ENCODE assay signal across 8 cellular contexts in genomic region chr1:35717911-35718476, GRCh38. TPM values are rescaled to one million over a fixed set of nuclear protein-coding genes. Genes with fewer than 3 reads are reported as not detected.
A peak's percentile ranks its signal among the peaks of the same experiment; 100 is the strongest.
DNase-seq lines count a peak whose midpoint lies in the region; ATAC-seq and TF ChIP-seq lines count a peak whose summit lies in the region.

No MANE protein-coding gene starts in this region.

- no peak for TF ChIP-seq POLR2A in ovary (IDR thresholded peaks at IDR 0.05)

- peaks cover 17% of the 10 kb centered on the region in 2 donors for H3K36me3 Mint-ChIP-seq in activated naive CD4-positive, alpha-beta T cell treated with anti-CD3 and anti-CD28 coated beads, Interleukin-2, amount 50 U/mL, for 72 hours

- H3K4me3 ChIP-seq in MG63 (peak overlapping the region; percentile 66), cardiac muscle cell (peak overlapping the region; percentile 36), ovary (peak overlapping the region; percentile 82)

- no peaks in the 10 kb centered on the region for H3K27me3 ChIP-seq in MG63
- peaks cover 14% of the 10 kb centered on the region for H3K27me3 ChIP-seq in cardiac muscle cell
- no peaks in the 10 kb centered on the region for H3K27me3 ChIP-seq in ovary

- peak overlapping the region; percentile 13 to 92 for H3K27ac Mint-ChIP-seq in activated naive CD4-positive, alpha-beta T cell treated with anti-CD3 and anti-CD28 coated beads, Interleukin-2, amount 50 U/mL, for 72 hours

- no peak for TF ChIP-seq EP300 in ovary (IDR thresholded peaks at IDR 0.05)

- intact Hi-C loops in ovary (cut with DNase I): loop anchor here in 1 of 4 donors (5.0 kb wide), 1 partner anchor 266 kb away; no protein-coding TSS in a partner anchor

- H3K36me3 ChIP-seq in MG63 (peaks cover 24% of the 10 kb centered on the region), cardiac muscle cell (no peaks in the 10 kb centered on the region), ovary (no peaks in the 10 kb centered on the region)

- DNase-seq in GDM1 (lab: John Stamatoyannopoulos, UW): peak; percentile 32
- peak; percentile 66 for DNase-seq in MG63
- no peak for DNase-seq in activated naive CD4-positive, alpha-beta T cell treated with anti-CD3 and anti-CD28 coated beads, Interleukin-2, amount 50 U/mL, for 72 hours (ENCODE audit: low spot score in 2 of 2)
- DNase-seq in cardiac muscle cell (ENCODE audit: low read depth in 1 of 2, low spot score in 1 of 2): peak; percentile 18 to 83
- DNase-seq in ovary: peak in 4 of 5 donors; percentile 35 to 60 (median 42)
- DNase-seq in NCI-H446 treated with DMSO at 0.1 percent for 48 hours (lab: John Stamatoyannopoulos, UW): no peak
- DNase-seq in NOMO-1 treated with dmso at 0.1 percent for 144 hours (lab: John Stamatoyannopoulos, UW; ENCODE audit: unreplicated experiment): no peak

- H3K9me3 ChIP-seq in MG63: no peaks in the 10 kb centered on the region
- H3K9me3 ChIP-seq in cardiac muscle cell (ENCODE audit: low read depth): no peaks in the 10 kb centered on the region
- H3K9me3 ChIP-seq in ovary: no peaks in the 10 kb centered on the region

- H3K9me3 Mint-ChIP-seq in activated naive CD4-positive, alpha-beta T cell treated with anti-CD3 and anti-CD28 coated beads, Interleukin-2, amount 50 U/mL, for 72 hours: no peaks in the 10 kb centered on the region

- H3K4me1 ChIP-seq in cardiac muscle cell (ENCODE audit: low read depth) (no peaks in the 10 kb centered on the region), ovary (ENCODE audit: insufficient read depth) (peaks cover 4% of the 10 kb centered on the region)

- H3K27ac ChIP-seq in cardiac muscle cell: no peak overlapping the region
- peak overlapping the region; percentile 26 to 70 for H3K27ac ChIP-seq in ovary

- ATAC-seq in activated naive CD4-positive, alpha-beta T cell treated with anti-CD3 and anti-CD28 coated beads, Interleukin-2, amount 50 U/mL, for 72 hours: no peak
- no peak for ATAC-seq in GM19452 (IDR thresholded peaks at IDR 0.05; ENCODE audit: unreplicated experiment)

- TF ChIP-seq CTCF in cardiac muscle cell (IDR thresholded peaks at IDR 0.05; ENCODE audit: low read depth, low read length) (no peak), ovary (IDR thresholded peaks at IDR 0.05) (no peak)

- WGBS in ovary, 3 donors: 3 to 6% (median 4%) methylated on average over 10 of the region's 10 CpGs

RNA-seq across cellular contexts. Expression of gene C1orf216, which starts 0.7 kb away (rescaled TPM):
- 9.0 and 12.1 TPM in 2 replicates for total RNA-seq in MG63 (2014; rRNA removed; shearing (Covaris generic); ENCODE audit: low replicate concordance)
- total RNA-seq in activated naive CD4-positive, alpha-beta T cell treated with anti-CD3 and anti-CD28 coated beads, Interleukin-2, amount 50 U/mL, for 72 hours: 10 to 100 TPM; 14.2 to 17.4 TPM
- total RNA-seq in cardiac muscle cell (1.3 and 1.8 TPM in 2 replicates), ovary (10 to 100 TPM in 5 of 7 donors, 1 to 10 TPM in 2; 8.0 to 13.8 (median 12.1) TPM)
- polyA plus RNA-seq in cardiac muscle cell (1.0 and 1.7 TPM in 2 replicates), ovary (10 to 100 TPM in 1 of 2 donors, 1 to 10 TPM in 1; 6.5 to 20.0 TPM)

RNA-seq across cellular contexts. Expression of gene CLSPN, which starts 51.8 kb away (rescaled TPM):
- 10.0 and 13.8 TPM in 2 replicates for total RNA-seq in MG63 (2014; rRNA removed; shearing (Covaris generic); ENCODE audit: low replicate concordance)
- 10 to 100 TPM; 39.8 to 78.9 TPM for total RNA-seq in activated naive CD4-positive, alpha-beta T cell treated with anti-CD3 and anti-CD28 coated beads, Interleukin-2, amount 50 U/mL, for 72 hours
- total RNA-seq in cardiac muscle cell (4.9 and 5.1 TPM in 2 replicates), ovary (1 to 10 TPM in 1 of 7 donors, under 1 TPM in 4, not detected in 2; 0.05 to 1.8 (median 0.20) TPM)
- polyA plus RNA-seq in cardiac muscle cell (1.4 and 3.4 TPM in 2 replicates), ovary (under 1 TPM; 0.15 to 0.60 TPM)

Comparison
In these comparisons a context has a peak if more than half of its experiments do, and no peak if none do; other contexts are left out.
1. DNase-seq: peak in GDM1 (single experiment), MG63 (single experiment), cardiac muscle cell (2 of 2) and ovary (4 of 5); none in activated naive CD4-positive, alpha-beta T cell treated with anti-CD3 and anti-CD28 coated beads, Interleukin-2, amount 50 U/mL, for 72 hours (0 of 2), NCI-H446 treated with DMSO at 0.1 percent for 48 hours (single experiment) and NOMO-1 treated with dmso at 0.1 percent for 144 hours (single experiment).
2. Peak in every context shown above with its lines, with median percentiles within 50 percentile points of each other: H3K4me3 ChIP-seq.